1 cellular context compared by ENCODE assay signal in genomic region chr9:124873664-124874063, GRCh38.
A peak's percentile ranks its signal among the peaks of the same experiment; 100 is the strongest.
TF ChIP-seq lines count a peak whose summit lies in the region.

No MANE protein-coding gene starts in this region.

TF ChIP-seq in GM12878, 131 proteins besides CTCF, POLR2A, EP300 and RAD21:
- TF ChIP-seq BCL3 (IDR thresholded peaks at IDR 0.05; ENCODE audit: borderline replicate concordance, insufficient read depth, low read depth, low read length, poor library complexity, severe bottlenecking) (no peak), POLR2AphosphoS5 (IDR thresholded peaks at IDR 0.05; ENCODE audit: low read length) (peak; percentile 21; the same call in 1 of the 2 replicates)
